Comparison of ENCODE assay signal across 14 cellular contexts in genomic region chr15:59739557-59740186, GRCh38. TPM values are rescaled to one million over a fixed set of nuclear protein-coding genes. Genes with fewer than 3 reads are reported as not detected.
A peak's percentile ranks its signal among the peaks of the same experiment; 100 is the strongest.
DNase-seq lines count a peak whose midpoint lies in the region; ATAC-seq, FAIRE-seq and TF ChIP-seq lines count a peak whose summit lies in the region.
"Had no signal": no experiment of that assay in that cellular context is flagged by ENCODE, and none has a peak within 500 bp of the region (broad histone marks: within the 10 kb centered on the region; RNA-seq: fewer than 3 reads in every experiment).

No MANE protein-coding gene starts in this region.

- peak overlapping the region; percentile 3; the same call in 1 of the 2 replicates for H3K27ac ChIP-seq in C4-2B
- no peak overlapping the region for H3K27ac ChIP-seq in K562 (ENCODE audit: extremely low read depth, low read depth, low read length)
- H3K27ac ChIP-seq in neuronal stem cell (replicated peaks; ENCODE audit: low read length): no peak overlapping the region
- H3K27ac ChIP-seq in GM23248: no peak overlapping the region

- no peak for TF ChIP-seq EP300 in K562 (IDR thresholded peaks at IDR 0.05; ENCODE audit: low read length)

- H3K18ac ChIP-seq in neuronal stem cell (ENCODE audit: low read length): no peak overlapping the region

- H4K20me1 ChIP-seq in K562 (replicated peaks; ENCODE audit: control insufficient read depth, insufficient read depth, low read length): no peaks in the 10 kb centered on the region
- no peaks in the 10 kb centered on the region for H4K20me1 ChIP-seq in GM23248 (ENCODE audit: insufficient read depth)

- no peak for TF ChIP-seq CTCF in C4-2B (conservative IDR thresholded peaks at IDR 0.05)
- TF ChIP-seq CTCF in K562 (IDR thresholded peaks at IDR 0.05 in 2 of 3, conservative IDR thresholded peaks at IDR 0.05 in 1 of 3; ENCODE audit: insufficient read depth in 2 of 3, low read depth in 1 of 3, low read length in 3 of 3): no peak

- H4K8ac ChIP-seq in neuronal stem cell (ENCODE audit: low read depth, low read length): no peak overlapping the region

- H2AFZ ChIP-seq in K562 (ENCODE audit: low read depth, low read length) (0 out of 2 replicates have a peak overlapping the region, but pooled peaks have one; percentile 4), neuronal stem cell (ENCODE audit: low read length) (no peak overlapping the region), GM23248 (no peak overlapping the region)

- H3K4me1 ChIP-seq in K562 (replicated peaks in 1 of 2; ENCODE audit: control insufficient read depth in 2 of 2, insufficient read depth in 2 of 2, low read length in 2 of 2) (no peaks in the 10 kb centered on the region), neuronal stem cell (ENCODE audit: control insufficient read depth in 2 of 2, insufficient read depth in 1 of 2, low read depth in 1 of 2, low read length in 2 of 2) (no peaks in the 10 kb centered on the region), GM23248 (ENCODE audit: insufficient read depth) (no peaks in the 10 kb centered on the region)
- H3K4me1 ChIP-seq: Caco-2 had no signal

- H3K4me2 ChIP-seq in K562 (ENCODE audit: insufficient read depth, low read length) (no peak overlapping the region), neuronal stem cell (ENCODE audit: insufficient read depth, low read length, poor library complexity, severe bottlenecking) (no peak overlapping the region), GM23248 (ENCODE audit: unreplicated experiment) (no peak overlapping the region)

- no TSS peak for BruUV-seq in K562 (replicated peaks; lab: Mats Ljungman, UMichigan)

- H3K23ac ChIP-seq in neuronal stem cell (ENCODE audit: low read depth, low read length, poor library complexity): peak overlapping the region; percentile 35

- H3K14ac ChIP-seq in neuronal stem cell (ENCODE audit: low read length): no peak overlapping the region

- H3K79me2 ChIP-seq in K562 (ENCODE audit: control insufficient read depth, insufficient read depth, low read length) (no peaks in the 10 kb centered on the region), GM23248 (ENCODE audit: insufficient read depth) (no peaks in the 10 kb centered on the region)

- peak overlapping the region; percentile 48 for H4K91ac ChIP-seq in neuronal stem cell (ENCODE audit: low read depth, low read length, poor library complexity)

- H3K9me2 ChIP-seq in GM23248 (ENCODE audit: insufficient read depth): no peaks in the 10 kb centered on the region

- no peak overlapping the region for H2BK5ac ChIP-seq in neuronal stem cell (ENCODE audit: low read length)

- H2BK120ac ChIP-seq in neuronal stem cell (ENCODE audit: low read depth, low read length): peak overlapping the region; percentile 14

- POLR2A ChIA-PET in K562 (lab: Yijun Ruan, JAX): interaction anchor here (1.7 kb wide), 1 partner anchor 8 kb away, joined by 6 read pairs; no protein-coding TSS in a partner anchor

- H3K9ac ChIP-seq in K562 (ENCODE audit: insufficient read depth in 1 of 2, low read depth in 2 of 2, low read length in 2 of 2) (no peak overlapping the region), neuronal stem cell (ENCODE audit: low read depth, low read length, poor library complexity) (peak overlapping the region; percentile 12), GM23248 (no peak overlapping the region)

- H3K9me1 ChIP-seq in K562 (ENCODE audit: control insufficient read depth, insufficient read depth, low read length): no peaks in the 10 kb centered on the region

- TF ChIP-seq POLR2A in K562 (conservative IDR thresholded peaks at IDR 0.05): no peak

- DNase-seq in K562 (ENCODE audit: extremely low read depth in 1 of 4, low spot score in 3 of 4) (no peak), left lobe of liver (ENCODE audit: low spot score) (peak; percentile 94), neuronal stem cell (ENCODE audit: low spot score) (no peak), GM23248 (no peak), DMS 273 treated with DMSO at 0.1 percent for 48 hours (lab: John Stamatoyannopoulos, UW) (no peak), HCEC 1CT (no peak)
- DNase-seq: C1 segment of cervical spinal cord; Caco-2; CD8-positive, alpha-beta T cell; DMS79; Karpas-422 had no signal

- no peak overlapping the region for H2BK15ac ChIP-seq in neuronal stem cell (ENCODE audit: low read length)

- H3K9me3 ChIP-seq in K562 (replicated peaks; ENCODE audit: control insufficient read depth, insufficient read depth, low read depth, low read length) (no peaks in the 10 kb centered on the region), neuronal stem cell (replicated peaks in 1 of 2; ENCODE audit: control insufficient read depth in 2 of 2, insufficient read depth in 1 of 2, low read depth in 1 of 2, low read length in 2 of 2) (peaks cover 6 to 12% of the 10 kb centered on the region in 2 donors), GM23248 (ENCODE audit: low read depth) (no peaks in the 10 kb centered on the region)
- H3K9me3 ChIP-seq: Caco-2 had no signal

- in situ Hi-C loops in K562 (cut with MboI) (no loop called here), GM23248 (cut with MboI) (loop anchor here (25.0 kb wide), 1 partner anchor 448 kb away; no protein-coding TSS in a partner anchor)

- H3K79me1 ChIP-seq in neuronal stem cell (ENCODE audit: low read depth, low read length): no peaks in the 10 kb centered on the region

- FAIRE-seq in K562 (lab: Jason Lieb, UNC): no peak
- FAIRE-seq: A204.1, GM12891 had no signal

- no peak overlapping the region for H2BK12ac ChIP-seq in neuronal stem cell (ENCODE audit: low read length)

- no peak overlapping the region for H3K4ac ChIP-seq in neuronal stem cell (ENCODE audit: low read length)

- H2AK5ac ChIP-seq in neuronal stem cell (ENCODE audit: low read depth, low read length): no peak overlapping the region

- H3K4me3 ChIP-seq in K562 (no peak overlapping the region), neuronal stem cell (ENCODE audit: low read length in 2 of 2) (no peak overlapping the region), GM23248 (no peak overlapping the region)

- WGBS in K562 (ENCODE audit: insufficient coverage, low coverage, missing lambda C conversion rate): 2% methylated on average over 15 of the region's 15 CpGs
- no CpG with 5 or more reads among the region's 15 CpGs for WGBS in neuronal stem cell (ENCODE audit: extremely low coverage in 2 of 2, insufficient read length in 2 of 2, insufficient replicate concordance in 1 of 2), 2 donors
- WGBS in GM23248 (ENCODE audit: low coverage in 1 of 2, low lambda C conversion rate in 2 of 2, missing lambda C conversion rate in 2 of 2), 2 experiments: 58 to 59% methylated on average over 15 of the region's 15 CpGs

- TF ChIP-seq RAD21 in K562 (CRISPR knock-in tag; conservative IDR thresholded peaks at IDR 0.05 in 1 of 2, IDR thresholded peaks at IDR 0.05 in 1 of 2): no peak

- H3K36me3 ChIP-seq in K562 (ENCODE audit: control insufficient read depth, insufficient read depth, low read length) (no peaks in the 10 kb centered on the region), neuronal stem cell (replicated peaks in 1 of 2; ENCODE audit: control insufficient read depth in 2 of 2, insufficient read depth in 2 of 2, low read length in 2 of 2) (no peaks in the 10 kb centered on the region), GM23248 (ENCODE audit: low read depth) (no peaks in the 10 kb centered on the region)

- ATAC-seq in K562: no peak
- ATAC-seq in left lobe of liver: peak; percentile 84
- ATAC-seq: CD8-positive, alpha-beta T cell had no signal

- CTCF ChIA-PET in K562 (lab: Yijun Ruan, JAX; ENCODE audit: low intra/inter-chr PET ratio): no interaction called here

- no peaks in the 10 kb centered on the region for H3F3A ChIP-seq in GM23248 (ENCODE audit: insufficient read depth)

- H3K27me3 ChIP-seq in K562 (ENCODE audit: control insufficient read depth in 2 of 2, insufficient read depth in 2 of 2, low read length in 2 of 2) (peaks cover 13 to 21% of the 10 kb centered on the region in 2 experiments; a peak in 4 of 5 replicates), neuronal stem cell (ENCODE audit: control insufficient read depth in 3 of 3, insufficient read depth in 3 of 3, low read depth in 1 of 3, low read length in 3 of 3) (peaks cover 0 to 5% (median 0%) of the 10 kb centered on the region in 3 experiments), GM23248 (replicated peaks; ENCODE audit: insufficient read depth) (peaks cover 20% of the 10 kb centered on the region)

- intact Hi-C loops in K562 (cut with micrococcal nuclease): loop anchor here (5.0 kb wide), 1 partner anchor 47 kb away; no protein-coding TSS in a partner anchor

TF ChIP-seq in K562, 482 proteins besides CTCF, POLR2A, EP300 and RAD21:
- no peak for TF ChIP-seq SUPT5H (IDR thresholded peaks at IDR 0.05)
- TF ChIP-seq JUN (IDR thresholded peaks at IDR 0.05; ENCODE audit: borderline replicate concordance, low read depth, low read length): no peak
- TF ChIP-seq JUN (CRISPR knock-in tag; IDR thresholded peaks at IDR 0.05; ENCODE audit: borderline replicate concordance): no peak
- no peak for TF ChIP-seq ZNF23 (CRISPR knock-in tag; IDR thresholded peaks at IDR 0.05)

RNA-seq across cellular contexts. Expression of gene BNIP2, which starts 50.6 kb away (rescaled TPM):
- 33.5 and 119 TPM in 2 replicates for total RNA-seq in K562 (2011; cell fraction: chromatin; rRNA removed; ENCODE audit: low replicate concordance)
- 18.8 and 20.8 TPM in 2 replicates for total RNA-seq in K562 (2011; cell fraction: nucleolus; rRNA removed)
- 43.7 and 69.2 TPM in 2 replicates for total RNA-seq in K562 (2011; cell fraction: nucleoplasm; rRNA removed)
- total RNA-seq in K562 (2014; rRNA removed) (64.5 and 88.0 TPM in 2 replicates), K562 (2014; rRNA removed; fragmentation: Illumina TruSeq; extraction: Trizol) (63.4 and 82.2 TPM in 2 replicates), K562 (2015; rRNA removed; fragmentation: Illumina TruSeq; extraction: Trizol) (53.2 and 53.7 TPM in 2 replicates), K562 (2021) (38.6 and 46.6 TPM in 2 replicates), left lobe of liver (29.7 TPM)
- polyA plus RNA-seq in K562 (2011; rRNA removed) (26.7 and 44.8 TPM in 2 replicates), K562 (2014; fragmentation: Illumina TruSeq; extraction: Trizol) (50.8 and 52.5 TPM in 2 replicates), K562 (2014; fragmentation: Nextera tagmentation; extraction: Ambion mirVana) (10 to 100 TPM; 19.6 to 22.2 TPM), K562 (2014; rRNA removed) (54.8 and 73.8 TPM in 2 replicates), GM23248 (2016; fragmentation: Nextera tagmentation; extraction: Ambion mirVana) (81.6 and 81.9 TPM in 2 replicates)
- polyA plus RNA-seq in K562 (2011; cell fraction: cytosol; rRNA removed): 17.8 and 17.9 TPM in 2 replicates
- polyA plus RNA-seq in K562 (2011; cell fraction: nucleus; rRNA removed): 16.2 and 18.5 TPM in 2 replicates
- polyA plus RNA-seq in K562 (2012): 32.3 and 43.9 TPM in 2 replicates
- polyA minus RNA-seq in K562 (2011; rRNA and poly(A)+ RNA removed): 47.9 and 51.4 TPM in 2 replicates
- 27.0 and 32.9 TPM in 2 replicates for polyA minus RNA-seq in K562 (2011; cell fraction: cytosol; rRNA and poly(A)+ RNA removed)
- polyA minus RNA-seq in K562 (2011; cell fraction: nucleus; rRNA and poly(A)+ RNA removed): 21.9 and 50.0 TPM in 2 replicates
- polyA plus RNA-seq in neuronal stem cell (2013, experiment 1 of 2): 21.2 TPM
- polyA plus RNA-seq in neuronal stem cell (2013, experiment 2 of 2): 20.1 TPM
- total RNA-seq in GM23248 (2014; rRNA removed; shearing (Covaris generic)): 113 and 123 TPM in 2 replicates
